ENCODE assay signal across 13 cellular contexts in genomic region chr1:1345384-1345783, GRCh38. TPM values are rescaled to one million over a fixed set of nuclear protein-coding genes. Genes with fewer than 3 reads are reported as not detected.
DNase-seq lines count a peak whose midpoint lies in the region; ATAC-seq and TF ChIP-seq lines count a peak whose summit lies in the region.
"Had no signal": no experiment of that assay in that cellular context is flagged by ENCODE, and none has a peak within 500 bp of the region (broad histone marks: within the 10 kb centered on the region; RNA-seq: fewer than 3 reads in every experiment).

No MANE protein-coding gene starts in this region.

- no peaks in the 10 kb centered on the region for H3K27me3 Mint-ChIP-seq in T-helper 17 cell
- H3K27me3 Mint-ChIP-seq: IgD-negative memory B cell had no signal

- no peaks in the 10 kb centered on the region for H3K9me3 ChIP-seq in WERI-Rb-1 (ENCODE audit: severe bottlenecking)
- no peaks in the 10 kb centered on the region for H3K9me3 ChIP-seq in lower lobe of right lung
- H3K9me3 ChIP-seq in T-helper 17 cell (ENCODE audit: control insufficient read depth, low read length, poor library complexity, severe bottlenecking), result no peaks in the 10 kb centered on the region
- H3K9me3 ChIP-seq: thoracic aorta had no signal

- no peaks in the 10 kb centered on the region for H3K36me3 Mint-ChIP-seq in T-helper 17 cell (ENCODE audit: low read depth)

- no peak overlapping the region for H3K4me3 ChIP-seq in WERI-Rb-1 (ENCODE audit: low read depth, low read length)
- no peak overlapping the region for H3K4me3 ChIP-seq in lower lobe of right lung
- H3K4me3 ChIP-seq: SK-N-MC, thoracic aorta had no signal

- intact Hi-C loops in left ventricle myocardium superior (cut with micrococcal nuclease), result no loop called here
- intact Hi-C loops in cardiac septum (cut with DNase I), result no loop called here
- intact Hi-C loops in lower lobe of right lung (cut with DNase I), result no loop called here

- no peak for TF ChIP-seq CTCF in WERI-Rb-1 (IDR thresholded peaks at IDR 0.05; ENCODE audit: low read depth, low read length)
- no peak for TF ChIP-seq CTCF in lower lobe of right lung (IDR thresholded peaks at IDR 0.05)

- no peaks in the 10 kb centered on the region for H3K27me3 ChIP-seq in WERI-Rb-1 (ENCODE audit: insufficient read depth, low read depth, severe bottlenecking)
- no peaks in the 10 kb centered on the region for H3K27me3 ChIP-seq in lower lobe of right lung (ENCODE audit: low read depth)

- peaks cover 29% of the 10 kb centered on the region for H3K36me3 ChIP-seq in WERI-Rb-1
- H3K36me3 ChIP-seq in lower lobe of right lung, result peaks cover 9% of the 10 kb centered on the region
- H3K36me3 ChIP-seq: thoracic aorta had no signal

- peak overlapping the region; percentile 42 for H3K27ac ChIP-seq in WERI-Rb-1
- peak overlapping the region; percentile 46 for H3K27ac ChIP-seq in lower lobe of right lung
- H3K27ac ChIP-seq: SK-N-MC, thoracic aorta had no signal

- peaks cover 6% of the 10 kb centered on the region for H3K4me1 Mint-ChIP-seq in T-helper 17 cell

- no peak overlapping the region for H3K4me3 Mint-ChIP-seq in T-helper 17 cell
- H3K4me3 Mint-ChIP-seq: IgD-negative memory B cell had no signal

- ATAC-seq in left ventricle myocardium superior (no peak), lower lobe of right lung (peak; percentile 11 to 12), T-helper 17 cell (no peak), HG03108 (IDR thresholded peaks at IDR 0.05; ENCODE audit: unreplicated experiment) (no peak)

- H3K4me1 ChIP-seq in lower lobe of right lung, result peaks cover 41% of the 10 kb centered on the region

- peak; percentile 30 for DNase-seq in left ventricle myocardium superior
- DNase-seq in cardiac septum (ENCODE audit: low spot score), result no peak
- no peak for DNase-seq in WERI-Rb-1
- no peak for DNase-seq in lower lobe of right lung
- no peak for DNase-seq in NCI-H2196 (lab: John Stamatoyannopoulos, UW; ENCODE audit: unreplicated experiment)
- no peak for DNase-seq in T-helper 17 cell
- no peak for DNase-seq in SIG-M5 (lab: John Stamatoyannopoulos, UW)
- DNase-seq: NCI-H1694, NCI-H748 treated with DMSO at 0.1 percent for 48 hours had no signal

- no peak overlapping the region for H3K27ac Mint-ChIP-seq in T-helper 17 cell

RNA-seq across cellular contexts. Expression of gene DVL1, which starts 3.8 kb away (rescaled TPM):
- total RNA-seq in left ventricle myocardium superior (144 TPM), cardiac septum (96.2 TPM), lower lobe of right lung (60.4 TPM), T-helper 17 cell (10 to 100 TPM; 41.0 to 45.8 TPM)

RNA-seq across cellular contexts. Expression of gene MXRA8, which starts 13.0 kb away (rescaled TPM):
- total RNA-seq in left ventricle myocardium superior, result 16.8 TPM
- 30.5 TPM for total RNA-seq in cardiac septum
- total RNA-seq in lower lobe of right lung, result 39.3 TPM
- total RNA-seq in T-helper 17 cell, result 1 to 10 TPM in 1 of 2 donors, under 1 TPM in 1; 0.42 to 1.0 TPM

RNA-seq across cellular contexts. Expression of gene TAS1R3, which starts 14.3 kb away (rescaled TPM):
- total RNA-seq in left ventricle myocardium superior (0.57 TPM), cardiac septum (0.62 TPM), lower lobe of right lung (0.65 TPM), T-helper 17 cell (under 1 TPM; 0.72 to 0.96 TPM)

RNA-seq across cellular contexts. Expression of gene CPTP, which starts 20.8 kb away (rescaled TPM):
- total RNA-seq in left ventricle myocardium superior, result 112 TPM
- total RNA-seq in cardiac septum, result 50.2 TPM
- 20.4 TPM for total RNA-seq in lower lobe of right lung
- 10 to 100 TPM; 14.3 to 15.7 TPM for total RNA-seq in T-helper 17 cell

RNA-seq across cellular contexts. Expression of gene INTS11, which starts 20.9 kb away (rescaled TPM):
- total RNA-seq in left ventricle myocardium superior (77.2 TPM), cardiac septum (73.8 TPM), lower lobe of right lung (88.9 TPM), T-helper 17 cell (100 to 1,000 TPM; 130 to 132 TPM)

Comparison
In these comparisons a context has a peak if more than half of its experiments do, and no peak if none do; other contexts are left out.
1. ATAC-seq: peak in lower lobe of right lung (2 of 2); none in left ventricle myocardium superior (single experiment), T-helper 17 cell (single experiment) and HG03108 (single experiment).